Comparison of ENCODE assay signal across 14 cellular contexts in genomic region chr7:30162133-30162532, GRCh38. TPM values are rescaled to one million over a fixed set of nuclear protein-coding genes. Genes with fewer than 3 reads are reported as not detected.
DNase-seq lines count a peak whose midpoint lies in the region; ATAC-seq and TF ChIP-seq lines count a peak whose summit lies in the region.
"Had no signal": no experiment of that assay in that cellular context is flagged by ENCODE, and none has a peak within 500 bp of the region (broad histone marks: within the 10 kb centered on the region; RNA-seq: fewer than 3 reads in every experiment).

No MANE protein-coding gene starts in this region.

- CTCF ChIA-PET in activated CD8-positive, alpha-beta memory T cell treated with anti-CD3 and anti-CD28 coated beads, Interleukin-2, amount 10 ng/mL, durations not matched to agents 7 days and 5 days (lab: Charles Lee): interaction anchor here (0.9 to 1.1 kb wide), 2 partner anchors 188 to 402 kb away, joined by 3 read pairs; no protein-coding TSS in a partner anchor

- H3K27ac Mint-ChIP-seq in activated CD8-positive, alpha-beta memory T cell treated with anti-CD3 and anti-CD28 coated beads, Interleukin-2, amount 10 ng/mL, durations not matched to agents 7 days and 5 days: peak overlapping the region; percentile 90
- peak overlapping the region; percentile 90 for H3K27ac Mint-ChIP-seq in T-helper 2 cell treated with Interferon-gamma antibody and Interleukin-4, amounts not matched to agents 5 μg/mL and 100 μg/mL, for 36 hours
- no peak overlapping the region for H3K27ac Mint-ChIP-seq in stimulated activated naive CD8-positive, alpha-beta T cell treated with anti-CD3 and anti-CD28 coated beads, Interleukin-15, amount 100 ng/mL, for 72 hours

- no peaks in the 10 kb centered on the region for H3K27me3 Mint-ChIP-seq in activated CD8-positive, alpha-beta memory T cell treated with anti-CD3 and anti-CD28 coated beads, Interleukin-2, amount 10 ng/mL, durations not matched to agents 7 days and 5 days
- H3K27me3 Mint-ChIP-seq in T-helper 2 cell treated with Interferon-gamma antibody and Interleukin-4, amounts not matched to agents 5 μg/mL and 100 μg/mL, for 36 hours (ENCODE audit: low read depth): no peaks in the 10 kb centered on the region
- no peaks in the 10 kb centered on the region for H3K27me3 Mint-ChIP-seq in stimulated activated naive CD8-positive, alpha-beta T cell treated with anti-CD3 and anti-CD28 coated beads, Interleukin-15, amount 100 ng/mL, for 72 hours

- H3K36me3 Mint-ChIP-seq in activated CD8-positive, alpha-beta memory T cell treated with anti-CD3 and anti-CD28 coated beads, Interleukin-2, amount 10 ng/mL, durations not matched to agents 7 days and 5 days: no peaks in the 10 kb centered on the region
- no peaks in the 10 kb centered on the region for H3K36me3 Mint-ChIP-seq in T-helper 2 cell treated with Interferon-gamma antibody and Interleukin-4, amounts not matched to agents 5 μg/mL and 100 μg/mL, for 36 hours (ENCODE audit: low read depth)

- H3K4me1 Mint-ChIP-seq in activated CD8-positive, alpha-beta memory T cell treated with anti-CD3 and anti-CD28 coated beads, Interleukin-2, amount 10 ng/mL, durations not matched to agents 7 days and 5 days: peaks cover 60% of the 10 kb centered on the region
- H3K4me1 Mint-ChIP-seq in T-helper 2 cell treated with Interferon-gamma antibody and Interleukin-4, amounts not matched to agents 5 μg/mL and 100 μg/mL, for 36 hours (ENCODE audit: low read depth): peaks cover 49% of the 10 kb centered on the region
- peaks cover 50% of the 10 kb centered on the region for H3K4me1 Mint-ChIP-seq in stimulated activated naive CD8-positive, alpha-beta T cell treated with anti-CD3 and anti-CD28 coated beads, Interleukin-15, amount 100 ng/mL, for 72 hours

- no peak for DNase-seq in activated CD8-positive, alpha-beta memory T cell treated with anti-CD3 and anti-CD28 coated beads, Interleukin-2, amount 10 ng/mL, durations not matched to agents 7 days and 5 days
- DNase-seq in activated CD8-positive, alpha-beta memory T cell treated with anti-CD3 and anti-CD28 coated beads, Interleukin-2, amount 50 U/mL, for 4 hours: no peak
- DNase-seq in T-helper 2 cell treated with Interferon-gamma antibody and Interleukin-4, amounts not matched to agents 5 μg/mL and 100 μg/mL, for 36 hours (ENCODE audit: low spot score): no peak
- DNase-seq in erythroblast (lab: John Stamatoyannopoulos, UW) (peak; percentile 21 to 33), cerebellar cortex (ENCODE audit: low spot score) (no peak), NCI-H146 (lab: John Stamatoyannopoulos, UW) (no peak)
- no peak for DNase-seq in stimulated activated naive CD8-positive, alpha-beta T cell treated with anti-CD3 and anti-CD28 coated beads, Interleukin-15, amount 100 ng/mL, for 72 hours
- DNase-seq: activated CD8-positive, alpha-beta memory T cell treated with anti-CD3 and anti-CD28 coated beads for 24 hours; cerebellar nuclear complex; GF-D8; stimulated activated CD4-positive, alpha-beta T cell treated with anti-CD3 and anti-CD28 coated beads, Interleukin-4, amount 100 ng/mL, for 4 hours; uterus had no signal

- no peak for ATAC-seq in activated CD8-positive, alpha-beta memory T cell treated with anti-CD3 and anti-CD28 coated beads, Interleukin-2, amount 10 ng/mL, durations not matched to agents 7 days and 5 days
- no peak for ATAC-seq in stimulated activated naive CD8-positive, alpha-beta T cell treated with anti-CD3 and anti-CD28 coated beads, Interleukin-15, amount 100 ng/mL, for 72 hours
- no peak for ATAC-seq in HG03280 (IDR thresholded peaks at IDR 0.05; ENCODE audit: unreplicated experiment)
- ATAC-seq: HCT116 had no signal

- H3K9me3 Mint-ChIP-seq in activated CD8-positive, alpha-beta memory T cell treated with anti-CD3 and anti-CD28 coated beads, Interleukin-2, amount 10 ng/mL, durations not matched to agents 7 days and 5 days (ENCODE audit: low read depth): no peaks in the 10 kb centered on the region
- no peaks in the 10 kb centered on the region for H3K9me3 Mint-ChIP-seq in T-helper 2 cell treated with Interferon-gamma antibody and Interleukin-4, amounts not matched to agents 5 μg/mL and 100 μg/mL, for 36 hours
- no peaks in the 10 kb centered on the region for H3K9me3 Mint-ChIP-seq in stimulated activated naive CD8-positive, alpha-beta T cell treated with anti-CD3 and anti-CD28 coated beads, Interleukin-15, amount 100 ng/mL, for 72 hours

- H3K4me3 Mint-ChIP-seq in activated CD8-positive, alpha-beta memory T cell treated with anti-CD3 and anti-CD28 coated beads, Interleukin-2, amount 10 ng/mL, durations not matched to agents 7 days and 5 days: peak overlapping the region; percentile 55
- peak overlapping the region; percentile 64 for H3K4me3 Mint-ChIP-seq in T-helper 2 cell treated with Interferon-gamma antibody and Interleukin-4, amounts not matched to agents 5 μg/mL and 100 μg/mL, for 36 hours
- peak overlapping the region; percentile 49 to 62 for H3K4me3 Mint-ChIP-seq in stimulated activated naive CD8-positive, alpha-beta T cell treated with anti-CD3 and anti-CD28 coated beads, Interleukin-15, amount 100 ng/mL, for 72 hours

- TF ChIP-seq POLR2A in erythroblast (IDR thresholded peaks at IDR 0.05; ENCODE audit: low read length): no peak

RNA-seq across cellular contexts. Expression of gene MTURN, which starts 27.3 kb away (rescaled TPM):
- 1 to 10 TPM; 2.5 to 4.4 TPM for total RNA-seq in activated CD8-positive, alpha-beta memory T cell treated with anti-CD3 and anti-CD28 coated beads, Interleukin-2, amount 10 ng/mL, durations not matched to agents 7 days and 5 days

Comparison
In these comparisons a context has a peak if more than half of its experiments do, and no peak if none do; other contexts are left out.
1. DNase-seq: peak in erythroblast (2 of 2); none in activated CD8-positive, alpha-beta memory T cell treated with anti-CD3 and anti-CD28 coated beads, Interleukin-2, amount 10 ng/mL, durations not matched to agents 7 days and 5 days (single experiment), activated CD8-positive, alpha-beta memory T cell treated with anti-CD3 and anti-CD28 coated beads, Interleukin-2, amount 50 U/mL, for 4 hours (single experiment), T-helper 2 cell treated with Interferon-gamma antibody and Interleukin-4, amounts not matched to agents 5 μg/mL and 100 μg/mL, for 36 hours (single experiment), stimulated activated naive CD8-positive, alpha-beta T cell treated with anti-CD3 and anti-CD28 coated beads, Interleukin-15, amount 100 ng/mL, for 72 hours (0 of 2), cerebellar cortex (single experiment) and NCI-H146 (single experiment).
2. H3K27ac Mint-ChIP-seq: peak in activated CD8-positive, alpha-beta memory T cell treated with anti-CD3 and anti-CD28 coated beads, Interleukin-2, amount 10 ng/mL, durations not matched to agents 7 days and 5 days (single experiment) and T-helper 2 cell treated with Interferon-gamma antibody and Interleukin-4, amounts not matched to agents 5 μg/mL and 100 μg/mL, for 36 hours (single experiment); none in stimulated activated naive CD8-positive, alpha-beta T cell treated with anti-CD3 and anti-CD28 coated beads, Interleukin-15, amount 100 ng/mL, for 72 hours (0 of 2).
3. Peak in every context shown above with its lines, with median percentiles within 50 percentile points of each other: H3K4me3 Mint-ChIP-seq.